19 cellular contexts compared by ENCODE assay signal in genomic region chr11:44781697-44782096, GRCh38. TPM values are rescaled to one million over a fixed set of nuclear protein-coding genes. Genes with fewer than 3 reads are reported as not detected.
DNase-seq lines count a peak whose midpoint lies in the region; ATAC-seq and TF ChIP-seq lines count a peak whose summit lies in the region.
"Had no signal": no experiment of that assay in that cellular context is flagged by ENCODE, and none has a peak within 500 bp of the region (broad histone marks: within the 10 kb centered on the region; RNA-seq: fewer than 3 reads in every experiment).

No MANE protein-coding gene starts in this region.

- H3K4me3 ChIP-seq in heart left ventricle (no peak overlapping the region), hepatocyte (no peak overlapping the region), stomach smooth muscle (ENCODE audit: low read length in 2 of 2) (no peak overlapping the region)
- H3K4me3 ChIP-seq: BLaER1 had no signal

- no peak overlapping the region for H3K9ac ChIP-seq in stomach smooth muscle (ENCODE audit: low read length in 2 of 2)
- H3K9ac ChIP-seq: BLaER1 had no signal

- peak; percentile 46 to 65 (median 56) for ATAC-seq in heart left ventricle
- ATAC-seq in left cardiac atrium = no peak
- no peak for ATAC-seq in GM18861 (IDR thresholded peaks at IDR 0.05; ENCODE audit: unreplicated experiment)
- no peak for ATAC-seq in activated CD8-positive, alpha-beta memory T cell treated with anti-CD3 and anti-CD28 coated beads, Interleukin-2, amount 10 ng/mL, durations not matched to agents 7 days and 5 days

- intact Hi-C loops in heart left ventricle (cut with DNase I) (loop anchor here in 4 of 10 donors (5.0 to 10.0 kb wide), 4 partner anchors 36 to 157 kb away; no protein-coding TSS in a partner anchor), left cardiac atrium (cut with DNase I) (no loop called here)

- H3K4me2 ChIP-seq in hepatocyte = peak overlapping the region; percentile 12
- H3K4me2 ChIP-seq: BLaER1 had no signal

- H3K4me3 Mint-ChIP-seq in activated CD8-positive, alpha-beta memory T cell treated with anti-CD3 and anti-CD28 coated beads, Interleukin-2, amount 10 ng/mL, durations not matched to agents 7 days and 5 days = no peak overlapping the region
- H3K4me3 Mint-ChIP-seq: CD4-positive, alpha-beta memory T cell had no signal

- H3K4me1 Mint-ChIP-seq in activated CD8-positive, alpha-beta memory T cell treated with anti-CD3 and anti-CD28 coated beads, Interleukin-2, amount 10 ng/mL, durations not matched to agents 7 days and 5 days = no peaks in the 10 kb centered on the region

- H3K36me3 ChIP-seq in heart left ventricle (no peaks in the 10 kb centered on the region), hepatocyte (replicated peaks; ENCODE audit: insufficient read depth, low read depth) (no peaks in the 10 kb centered on the region), stomach smooth muscle (ENCODE audit: control insufficient read depth in 2 of 2, insufficient read depth in 2 of 2, low read length in 2 of 2) (peaks cover 4 to 5% of the 10 kb centered on the region in 2 donors)
- H3K36me3 ChIP-seq: BLaER1 had no signal

- CTCF ChIA-PET in activated CD8-positive, alpha-beta memory T cell treated with anti-CD3 and anti-CD28 coated beads, Interleukin-2, amount 10 ng/mL, durations not matched to agents 7 days and 5 days (lab: Charles Lee) = no interaction called here

- peaks cover 7 to 92% (median 59%) of the 10 kb centered on the region in 12 donors for H3K4me1 ChIP-seq in heart left ventricle
- H3K4me1 ChIP-seq in hepatocyte (ENCODE audit: insufficient read depth) = peaks cover 35% of the 10 kb centered on the region
- peaks cover 49% of the 10 kb centered on the region for H3K4me1 ChIP-seq in stomach smooth muscle (ENCODE audit: control insufficient read depth, insufficient read depth, low read length)

- no peaks in the 10 kb centered on the region for H3K27me3 Mint-ChIP-seq in activated CD8-positive, alpha-beta memory T cell treated with anti-CD3 and anti-CD28 coated beads, Interleukin-2, amount 10 ng/mL, durations not matched to agents 7 days and 5 days
- H3K27me3 Mint-ChIP-seq: CD4-positive, alpha-beta memory T cell had no signal

- H3K9me3 ChIP-seq in heart left ventricle (no peaks in the 10 kb centered on the region), hepatocyte (ENCODE audit: low read depth) (no peaks in the 10 kb centered on the region), stomach smooth muscle (ENCODE audit: control insufficient read depth in 2 of 2, low read length in 2 of 2) (no peaks in the 10 kb centered on the region)
- H3K9me3 ChIP-seq: BLaER1 had no signal

- H4K20me1 ChIP-seq in hepatocyte (ENCODE audit: insufficient read depth, poor library complexity, severe bottlenecking) = no peaks in the 10 kb centered on the region
- H4K20me1 ChIP-seq: BLaER1 had no signal

- no peaks in the 10 kb centered on the region for H3K9me2 ChIP-seq in hepatocyte (replicated peaks; ENCODE audit: insufficient read depth)

- TF ChIP-seq CTCF in heart left ventricle (IDR thresholded peaks at IDR 0.05) (no peak), hepatocyte (IDR thresholded peaks at IDR 0.05; ENCODE audit: poor library complexity) (no peak)

- no peaks in the 10 kb centered on the region for H3K36me3 Mint-ChIP-seq in activated CD8-positive, alpha-beta memory T cell treated with anti-CD3 and anti-CD28 coated beads, Interleukin-2, amount 10 ng/mL, durations not matched to agents 7 days and 5 days

- H3K27ac ChIP-seq in heart left ventricle (peak overlapping the region; percentile 22 to 83 (median 72)), hepatocyte (peak overlapping the region; percentile 59), stomach smooth muscle (ENCODE audit: low read length) (peak overlapping the region; percentile 74)
- H3K27ac ChIP-seq: BLaER1 had no signal

- DNase-seq in heart left ventricle (no peak), left cardiac atrium (no peak), erythroblast (lab: John Stamatoyannopoulos, UW) (peak; percentile 48 to 50), hepatocyte (ENCODE audit: low spot score) (no peak), LoVo (ENCODE audit: low spot score) (no peak)
- DNase-seq in activated CD8-positive, alpha-beta memory T cell treated with anti-CD3 and anti-CD28 coated beads, Interleukin-2, amount 10 ng/mL, durations not matched to agents 7 days and 5 days = no peak
- DNase-seq: CD4-positive, alpha-beta memory T cell; DMS153; GF-D8; GOT3; NCI-H1105; NCI-H2081 treated with DMSO at 0.1 percent for 48 hours; NCI-H446 treated with DMSO at 0.1 percent for 48 hours; NK-92 treated with Interleukin-12 subunit alpha and Interleukin-12 subunit beta, amount 100 ng/mL, for 24 hours; SHP77 treated with DMSO at 0.1 percent for 48 hours had no signal

- WGBS in heart left ventricle, 4 donors = 55 to 63% (median 59%) methylated on average over 2 of the region's 2 CpGs
- WGBS in hepatocyte (ENCODE audit: low lambda C conversion rate, missing lambda C conversion rate) = 53% methylated on average over 2 of the region's 2 CpGs

- H3K27me3 ChIP-seq in heart left ventricle = no peaks in the 10 kb centered on the region
- no peaks in the 10 kb centered on the region for H3K27me3 ChIP-seq in hepatocyte
- no peaks in the 10 kb centered on the region for H3K27me3 ChIP-seq in stomach smooth muscle (ENCODE audit: control insufficient read depth in 1 of 2, insufficient read depth in 2 of 2, low read length in 2 of 2)
- H3K27me3 ChIP-seq: BLaER1 had no signal

- H2AFZ ChIP-seq in hepatocyte = no peak overlapping the region

- TF ChIP-seq POLR2A in heart left ventricle (IDR thresholded peaks at IDR 0.05) (no peak), erythroblast (IDR thresholded peaks at IDR 0.05; ENCODE audit: low read length) (no peak)

- H3K9me3 Mint-ChIP-seq in activated CD8-positive, alpha-beta memory T cell treated with anti-CD3 and anti-CD28 coated beads, Interleukin-2, amount 10 ng/mL, durations not matched to agents 7 days and 5 days (ENCODE audit: low read depth) = no peaks in the 10 kb centered on the region
- H3K9me3 Mint-ChIP-seq: CD4-positive, alpha-beta memory T cell had no signal

- H3K27ac Mint-ChIP-seq in activated CD8-positive, alpha-beta memory T cell treated with anti-CD3 and anti-CD28 coated beads, Interleukin-2, amount 10 ng/mL, durations not matched to agents 7 days and 5 days = no peak overlapping the region

- no peaks in the 10 kb centered on the region for H3K79me2 ChIP-seq in hepatocyte

RNA-seq across cellular contexts. Expression of gene TSPAN18, which starts 54.9 kb away (rescaled TPM):
- total RNA-seq in heart left ventricle (100 to 1,000 TPM in 4 of 9 donors, 10 to 100 TPM in 5; 47.6 to 151 (median 90.6) TPM), left cardiac atrium (100 to 1,000 TPM; 152 to 166 TPM), hepatocyte (9.5 and 12.8 TPM in 2 replicates)
- polyA plus RNA-seq in heart left ventricle (10 to 100 TPM; 40.0 to 60.4 TPM), hepatocyte (21.5 and 25.1 TPM in 2 replicates)
- 1 to 10 TPM; 3.8 to 6.1 TPM for total RNA-seq in activated CD8-positive, alpha-beta memory T cell treated with anti-CD3 and anti-CD28 coated beads, Interleukin-2, amount 10 ng/mL, durations not matched to agents 7 days and 5 days
- total RNA-seq: A172 had no signal

Comparison
In these comparisons a context has a peak if more than half of its experiments do, and no peak if none do; other contexts are left out.
1. ATAC-seq: peak in heart left ventricle (4 of 4); none in left cardiac atrium (0 of 2), GM18861 (single experiment) and activated CD8-positive, alpha-beta memory T cell treated with anti-CD3 and anti-CD28 coated beads, Interleukin-2, amount 10 ng/mL, durations not matched to agents 7 days and 5 days (single experiment).
2. DNase-seq: peak in erythroblast (2 of 2); none in heart left ventricle (0 of 5), left cardiac atrium (single experiment), hepatocyte (single experiment), LoVo (single experiment) and activated CD8-positive, alpha-beta memory T cell treated with anti-CD3 and anti-CD28 coated beads, Interleukin-2, amount 10 ng/mL, durations not matched to agents 7 days and 5 days (single experiment).
3. Peak in every context shown above with its lines, with median percentiles within 50 percentile points of each other: H3K27ac ChIP-seq.